8 cellular contexts compared by ENCODE assay signal in genomic region chr7:36390199-36391090, GRCh38. TPM values are rescaled to one million over a fixed set of nuclear protein-coding genes. Genes with fewer than 3 reads are reported as not detected.
DNase-seq lines count a peak whose midpoint lies in the region; ATAC-seq and TF ChIP-seq lines count a peak whose summit lies in the region.

No MANE protein-coding gene starts in this region.

- no peak for TF ChIP-seq CTCF in BE2C (IDR thresholded peaks at IDR 0.05; ENCODE audit: low read depth, low read length)

- no peaks in the 10 kb centered on the region for H3K27me3 ChIP-seq in BE2C
- no peaks in the 10 kb centered on the region for H3K27me3 ChIP-seq in mesenchymal stem cell (ENCODE audit: control insufficient read depth in 1 of 2, insufficient read depth in 1 of 2, low read length in 2 of 2)

- peaks cover 34% of the 10 kb centered on the region for H3K4me1 Mint-ChIP-seq in activated CD4-positive, alpha-beta T cell treated with anti-CD3 and anti-CD28 coated beads, Interleukin-2, amount 10 ng/mL, durations not matched to agents 24 days and 14 days
- H3K4me1 Mint-ChIP-seq in effector memory CD8-positive, alpha-beta T cell (ENCODE audit: low read depth in 2 of 2), result peaks cover 12 to 22% of the 10 kb centered on the region in 2 donors
- peaks cover 23% of the 10 kb centered on the region for H3K4me1 Mint-ChIP-seq in stimulated activated effector memory CD8-positive, alpha-beta T cell treated with anti-CD3 and anti-CD28 coated beads, Interleukin-12 subunit alpha, Interleukin-12 subunit beta, amount 100 ng/mL, for 72 hours

- peak overlapping the region; percentile 89 for H3K9ac ChIP-seq in mesenchymal stem cell (ENCODE audit: low read length)

- DNase-seq in BE2C, result peak; percentile 93
- peak; percentile 94 for DNase-seq in NCI-H345 treated with DMSO at 0.1 percent for 48 hours (lab: John Stamatoyannopoulos, UW; ENCODE audit: unreplicated experiment)
- peak; percentile 88 for DNase-seq in activated CD4-positive, alpha-beta T cell treated with anti-CD3 and anti-CD28 coated beads, Interleukin-2, amount 10 ng/mL, durations not matched to agents 24 days and 14 days
- peak; percentile 10 to 32 (median 27) for DNase-seq in effector memory CD8-positive, alpha-beta T cell
- DNase-seq in mesenchymal stem cell, result peak; percentile 92
- DNase-seq in stimulated activated effector memory CD8-positive, alpha-beta T cell treated with anti-CD3 and anti-CD28 coated beads, Interleukin-12 subunit alpha, Interleukin-12 subunit beta, amount 100 ng/mL, for 72 hours (ENCODE audit: low spot score in 2 of 2), result peak; percentile 24 to 82

- H2BK15ac ChIP-seq in mesenchymal stem cell (ENCODE audit: low read depth, poor library complexity, severe bottlenecking), result no peak overlapping the region

- H3K9me3 Mint-ChIP-seq in activated CD4-positive, alpha-beta T cell treated with anti-CD3 and anti-CD28 coated beads, Interleukin-2, amount 10 ng/mL, durations not matched to agents 24 days and 14 days, result peaks cover 3% of the 10 kb centered on the region
- H3K9me3 Mint-ChIP-seq in effector memory CD8-positive, alpha-beta T cell, result no peaks in the 10 kb centered on the region
- no peaks in the 10 kb centered on the region for H3K9me3 Mint-ChIP-seq in stimulated activated effector memory CD8-positive, alpha-beta T cell treated with anti-CD3 and anti-CD28 coated beads, Interleukin-12 subunit alpha, Interleukin-12 subunit beta, amount 100 ng/mL, for 72 hours

- peak overlapping the region in 1 of 2 experiments; percentile 83 for H3K14ac ChIP-seq in mesenchymal stem cell (ENCODE audit: low read length in 2 of 2)

- peaks cover 21% of the 10 kb centered on the region for H3K36me3 Mint-ChIP-seq in activated CD4-positive, alpha-beta T cell treated with anti-CD3 and anti-CD28 coated beads, Interleukin-2, amount 10 ng/mL, durations not matched to agents 24 days and 14 days (ENCODE audit: low read depth)
- peaks cover 5% of the 10 kb centered on the region for H3K36me3 Mint-ChIP-seq in effector memory CD8-positive, alpha-beta T cell (ENCODE audit: insufficient read depth)
- peaks cover 8% of the 10 kb centered on the region for H3K36me3 Mint-ChIP-seq in stimulated activated effector memory CD8-positive, alpha-beta T cell treated with anti-CD3 and anti-CD28 coated beads, Interleukin-12 subunit alpha, Interleukin-12 subunit beta, amount 100 ng/mL, for 72 hours

- H3K4me3 ChIP-seq in BE2C (ENCODE audit: low read depth, low read length) (peak overlapping the region; percentile 77), mesenchymal stem cell (ENCODE audit: insufficient read depth in 1 of 2, low read depth in 1 of 2, low read length in 2 of 2) (peak overlapping the region; percentile 79 to 95)

- H2BK12ac ChIP-seq in mesenchymal stem cell (ENCODE audit: low read length in 2 of 2), result no peak overlapping the region

- H3K9me3 ChIP-seq in BE2C (no peaks in the 10 kb centered on the region), mesenchymal stem cell (ENCODE audit: control insufficient read depth, low read length) (peaks cover 2% of the 10 kb centered on the region)

- H3K4me3 Mint-ChIP-seq in activated CD4-positive, alpha-beta T cell treated with anti-CD3 and anti-CD28 coated beads, Interleukin-2, amount 10 ng/mL, durations not matched to agents 24 days and 14 days, result peak overlapping the region; percentile 92
- H3K4me3 Mint-ChIP-seq in effector memory CD8-positive, alpha-beta T cell, result peak overlapping the region; percentile 76 to 81
- H3K4me3 Mint-ChIP-seq in stimulated activated effector memory CD8-positive, alpha-beta T cell treated with anti-CD3 and anti-CD28 coated beads, Interleukin-12 subunit alpha, Interleukin-12 subunit beta, amount 100 ng/mL, for 72 hours, result peak overlapping the region; percentile 84

- no peak overlapping the region for H4K8ac ChIP-seq in mesenchymal stem cell (ENCODE audit: low read length)

- H2BK120ac ChIP-seq in mesenchymal stem cell (ENCODE audit: low read depth, low read length), result no peak overlapping the region

- peak overlapping the region; percentile 85 for H3K27ac Mint-ChIP-seq in activated CD4-positive, alpha-beta T cell treated with anti-CD3 and anti-CD28 coated beads, Interleukin-2, amount 10 ng/mL, durations not matched to agents 24 days and 14 days
- H3K27ac Mint-ChIP-seq in effector memory CD8-positive, alpha-beta T cell, result peak overlapping the region; percentile 20 to 63
- H3K27ac Mint-ChIP-seq in stimulated activated effector memory CD8-positive, alpha-beta T cell treated with anti-CD3 and anti-CD28 coated beads, Interleukin-12 subunit alpha, Interleukin-12 subunit beta, amount 100 ng/mL, for 72 hours, result peak overlapping the region; percentile 51

- under 1% methylated on average over 21 of the region's 26 CpGs for WGBS in mesenchymal stem cell

- H3K4me2 ChIP-seq in mesenchymal stem cell (ENCODE audit: low read length, poor library complexity, severe bottlenecking), result peak overlapping the region; percentile 98

- intact Hi-C loops in activated CD4-positive, alpha-beta T cell treated with anti-CD3 and anti-CD28 coated beads, Interleukin-2, amount 10 ng/mL, durations not matched to agents 24 days and 14 days (cut with micrococcal nuclease), result loop anchor here (1.0 to 10.0 kb wide), 7 partner anchors 23 to 1050 kb away; partner anchors contain the start of gene HERPUD2

- peaks cover 12% of the 10 kb centered on the region for H3K27me3 Mint-ChIP-seq in activated CD4-positive, alpha-beta T cell treated with anti-CD3 and anti-CD28 coated beads, Interleukin-2, amount 10 ng/mL, durations not matched to agents 24 days and 14 days
- no peaks in the 10 kb centered on the region for H3K27me3 Mint-ChIP-seq in effector memory CD8-positive, alpha-beta T cell

- ATAC-seq in GM19043 (IDR thresholded peaks at IDR 0.05; ENCODE audit: low read depth, unreplicated experiment) (peak; percentile 12), HG03342 (IDR thresholded peaks at IDR 0.05; ENCODE audit: unreplicated experiment) (peak; percentile 18)
- peak; percentile 41 for ATAC-seq in effector memory CD8-positive, alpha-beta T cell (replicated peaks)
- ATAC-seq in stimulated activated effector memory CD8-positive, alpha-beta T cell treated with anti-CD3 and anti-CD28 coated beads, Interleukin-12 subunit alpha, Interleukin-12 subunit beta, amount 100 ng/mL, for 72 hours, result peak; percentile 67

- H3K27ac ChIP-seq in mesenchymal stem cell (ENCODE audit: low read length, poor library complexity, severe bottlenecking), result peak overlapping the region; percentile 85

- H3K23ac ChIP-seq in mesenchymal stem cell (ENCODE audit: low read length in 2 of 2), result peak overlapping the region in 1 of 2 experiments; percentile 96

- H3K4me1 ChIP-seq in BE2C, result no peaks in the 10 kb centered on the region
- H3K4me1 ChIP-seq in mesenchymal stem cell (ENCODE audit: control insufficient read depth, insufficient read depth, low read depth, low read length), result peaks cover 9% of the 10 kb centered on the region

- peaks cover 2% of the 10 kb centered on the region for H3K36me3 ChIP-seq in BE2C
- no peaks in the 10 kb centered on the region for H3K36me3 ChIP-seq in mesenchymal stem cell (ENCODE audit: control insufficient read depth in 1 of 2, insufficient read depth in 2 of 2, low read depth in 1 of 2, low read length in 2 of 2)

- peak overlapping the region in 1 of 2 experiments; percentile 89 for H3K18ac ChIP-seq in mesenchymal stem cell (ENCODE audit: low read depth in 1 of 2, low read length in 2 of 2)

- peak overlapping the region; percentile 15 for H2BK5ac ChIP-seq in mesenchymal stem cell (ENCODE audit: low read depth, low read length, poor library complexity, severe bottlenecking)

- no peak overlapping the region for H4K91ac ChIP-seq in mesenchymal stem cell (ENCODE audit: low read length)

- peak overlapping the region; percentile 86 for H2AFZ ChIP-seq in mesenchymal stem cell (ENCODE audit: low read depth, low read length)

- H3K79me1 ChIP-seq in mesenchymal stem cell (replicated peaks; ENCODE audit: low read length, poor library complexity, severe bottlenecking), result no peaks in the 10 kb centered on the region

- peak overlapping the region in 1 of 2 experiments; percentile 85 for H3K4ac ChIP-seq in mesenchymal stem cell (ENCODE audit: low read depth in 1 of 2, low read length in 2 of 2)

- no peak overlapping the region for H2AK5ac ChIP-seq in mesenchymal stem cell (ENCODE audit: low read length, severe bottlenecking)

RNA-seq across cellular contexts. Expression of gene ANLN, which starts 0.8 kb away (rescaled TPM):
- polyA plus RNA-seq in BE2C (2012; ENCODE audit: insufficient read depth, insufficient read length, low read depth), result 5.6 TPM
- 35.6 and 35.9 TPM in 2 replicates for total RNA-seq in activated CD4-positive, alpha-beta T cell treated with anti-CD3 and anti-CD28 coated beads, Interleukin-2, amount 10 ng/mL, durations not matched to agents 24 days and 14 days
- 18.8 TPM for polyA plus RNA-seq in mesenchymal stem cell (2013, experiment 1 of 2)
- 18.2 TPM for polyA plus RNA-seq in mesenchymal stem cell (2013, experiment 2 of 2)

Comparison
In these comparisons a context has a peak if more than half of its experiments do, and no peak if none do; other contexts are left out.
1. Peak in every context shown above with its lines: DNase-seq, ATAC-seq, H3K4me3 ChIP-seq and H3K27ac ChIP-seq.
2. DNase-seq: peak in every context shown above with its lines; median percentile 94 in NCI-H345 treated with DMSO at 0.1 percent for 48 hours; 93 in BE2C; 92 in mesenchymal stem cell; 88 in activated CD4-positive, alpha-beta T cell treated with anti-CD3 and anti-CD28 coated beads, Interleukin-2, amount 10 ng/mL, durations not matched to agents 24 days and 14 days; 53 in stimulated activated effector memory CD8-positive, alpha-beta T cell treated with anti-CD3 and anti-CD28 coated beads, Interleukin-12 subunit alpha, Interleukin-12 subunit beta, amount 100 ng/mL, for 72 hours; 27 in effector memory CD8-positive, alpha-beta T cell.
3. ATAC-seq: peak in every context shown above with its lines; median percentile 67 in stimulated activated effector memory CD8-positive, alpha-beta T cell treated with anti-CD3 and anti-CD28 coated beads, Interleukin-12 subunit alpha, Interleukin-12 subunit beta, amount 100 ng/mL, for 72 hours; 41 in effector memory CD8-positive, alpha-beta T cell; 18 in HG03342; 12 in GM19043.